Comparison of ENCODE assay signal across 1 cellular context in the genomic region with DNA sequence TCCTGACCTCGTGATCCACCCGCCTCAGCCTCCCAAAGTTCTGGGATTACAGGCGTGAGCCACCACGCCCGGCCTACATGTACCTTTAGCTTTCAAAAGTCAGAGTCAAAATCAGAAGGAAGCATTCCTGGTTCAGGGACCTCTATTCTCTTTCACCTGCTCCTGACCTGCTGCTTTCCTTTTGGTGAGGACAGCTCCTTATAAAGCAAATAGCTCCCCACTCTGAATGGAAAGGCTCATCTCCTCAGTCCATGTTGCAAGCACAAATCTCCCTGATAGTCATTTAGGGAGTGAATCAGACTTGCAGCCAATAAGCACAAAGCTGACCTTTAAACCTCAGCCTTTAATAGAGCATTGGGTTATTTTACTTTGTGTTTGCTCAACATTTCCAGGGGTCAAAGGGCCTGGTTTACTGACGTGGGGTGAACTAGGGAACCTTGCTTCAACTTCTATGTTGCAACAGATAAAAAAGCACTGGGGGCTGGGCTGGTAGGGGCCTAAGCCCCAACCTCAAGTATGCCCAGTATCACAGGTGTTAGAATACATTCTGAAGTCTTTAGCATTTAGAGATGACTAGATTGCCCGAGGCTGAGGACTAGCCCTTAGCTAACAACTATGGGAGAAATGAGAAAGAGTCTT.
TF ChIP-seq lines count a peak whose summit lies in the region.

No MANE protein-coding gene starts in this region.

TF ChIP-seq in HepG2, 621 proteins besides CTCF, POLR2A, EP300 and RAD21 (continued from another document and continues in another):
- TF ChIP-seq KLF13 (CRISPR knock-in tag; IDR thresholded peaks at IDR 0.05) (no peak), RFXANK (CRISPR knock-in tag; IDR thresholded peaks at IDR 0.05) (no peak), ZBTB21 (CRISPR knock-in tag; IDR thresholded peaks at IDR 0.05) (peak; percentile 26; the same call in 1 of the 2 replicates), KDM2A (CRISPR knock-in tag; IDR thresholded peaks at IDR 0.05; ENCODE audit: borderline replicate concordance, low read depth) (peak; percentile 37; the same call in 1 of the 2 replicates), RFX5 (IDR thresholded peaks at IDR 0.05; ENCODE audit: low read depth, low read length) (no peak), ZNF577 (CRISPR knock-in tag; IDR thresholded peaks at IDR 0.05; ENCODE audit: borderline replicate concordance, low read depth) (no peak), MZF1 (CRISPR knock-in tag; IDR thresholded peaks at IDR 0.05; ENCODE audit: borderline replicate concordance) (no peak), AGO2 (optimal IDR thresholded peaks at IDR 0.05; ENCODE audit: low read depth, low read length) (no peak), ZNF629 (CRISPR knock-in tag; conservative IDR thresholded peaks at IDR 0.05) (peak; percentile 47), STAT5B (CRISPR knock-in tag; IDR thresholded peaks at IDR 0.05) (no peak), ZSCAN29 (CRISPR knock-in tag; conservative IDR thresholded peaks at IDR 0.05) (no peak), PAWR (CRISPR knock-in tag; IDR thresholded peaks at IDR 0.05; ENCODE audit: borderline replicate concordance) (no peak), ZNF326 (CRISPR knock-in tag; IDR thresholded peaks at IDR 0.05; ENCODE audit: borderline replicate concordance) (no peak), ZNF558 (CRISPR knock-in tag; IDR thresholded peaks at IDR 0.05; ENCODE audit: borderline replicate concordance) (0 out of 2 replicates have a peak, but pooled peaks have one; percentile 51), SP140L (CRISPR knock-in tag; IDR thresholded peaks at IDR 0.05; ENCODE audit: borderline replicate concordance) (no peak), WIZ (CRISPR knock-in tag; IDR thresholded peaks at IDR 0.05) (0 out of 2 replicates have a peak, but pooled peaks have one; percentile 59), SSRP1 (CRISPR knock-in tag; IDR thresholded peaks at IDR 0.05) (no peak), ZNF263 (CRISPR knock-in tag; IDR thresholded peaks at IDR 0.05) (0 out of 2 replicates have a peak, but pooled peaks have one; percentile 20), ZNF205 (CRISPR knock-in tag; IDR thresholded peaks at IDR 0.05) (peak; percentile 39; the same call in 1 of the 2 replicates), ETV5 (CRISPR knock-in tag; IDR thresholded peaks at IDR 0.05; ENCODE audit: borderline replicate concordance) (peak; percentile 47; the same call in 1 of the 2 replicates), ZFP36L1 (CRISPR knock-in tag; IDR thresholded peaks at IDR 0.05) (no peak; the same call in 1 of the 2 replicates), ZNF335 (CRISPR knock-in tag; IDR thresholded peaks at IDR 0.05) (peak; percentile 63; the same call in 1 of the 2 replicates), SKI (IDR thresholded peaks at IDR 0.05; ENCODE audit: partially characterized antibody) (peak; percentile 59), HDAC6 (IDR thresholded peaks at IDR 0.05; ENCODE audit: low read depth, low read length) (no peak), MIXL1 (CRISPR knock-in tag; IDR thresholded peaks at IDR 0.05) (peak; percentile 95), ZNF605 (CRISPR knock-in tag; IDR thresholded peaks at IDR 0.05) (peak; percentile 84), ATRX (CRISPR knock-in tag; IDR thresholded peaks at IDR 0.05; ENCODE audit: borderline replicate concordance) (no peak), AHR (CRISPR knock-in tag; IDR thresholded peaks at IDR 0.05) (no peak), CCDC6 (CRISPR knock-in tag; IDR thresholded peaks at IDR 0.05) (0 out of 2 replicates have a peak, but pooled peaks have one; percentile 39), ZNF720 (CRISPR knock-in tag; IDR thresholded peaks at IDR 0.05) (no peak), NKX3-1 (CRISPR knock-in tag; IDR thresholded peaks at IDR 0.05) (peak; percentile 79; the same call in 1 of the 2 replicates), TP53 (CRISPR knock-in tag; conservative IDR thresholded peaks at IDR 0.05) (0 out of 2 replicates have a peak, but pooled peaks have one; percentile 58), GPN1 (CRISPR knock-in tag; IDR thresholded peaks at IDR 0.05; ENCODE audit: borderline replicate concordance) (no peak), ATF1 (CRISPR knock-in tag; IDR thresholded peaks at IDR 0.05) (peak; percentile 83)
- TF ChIP-seq, protein P1, sequence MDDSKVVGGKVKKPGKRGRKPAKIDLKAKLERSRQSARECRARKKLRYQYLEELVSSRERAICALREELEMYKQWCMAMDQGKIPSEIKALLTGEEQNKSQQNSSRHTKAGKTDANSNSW (CRISPR knock-in tag; IDR thresholded peaks at IDR 0.05; ENCODE audit: borderline replicate concordance): no peak
- TF ChIP-seq, protein P2, sequence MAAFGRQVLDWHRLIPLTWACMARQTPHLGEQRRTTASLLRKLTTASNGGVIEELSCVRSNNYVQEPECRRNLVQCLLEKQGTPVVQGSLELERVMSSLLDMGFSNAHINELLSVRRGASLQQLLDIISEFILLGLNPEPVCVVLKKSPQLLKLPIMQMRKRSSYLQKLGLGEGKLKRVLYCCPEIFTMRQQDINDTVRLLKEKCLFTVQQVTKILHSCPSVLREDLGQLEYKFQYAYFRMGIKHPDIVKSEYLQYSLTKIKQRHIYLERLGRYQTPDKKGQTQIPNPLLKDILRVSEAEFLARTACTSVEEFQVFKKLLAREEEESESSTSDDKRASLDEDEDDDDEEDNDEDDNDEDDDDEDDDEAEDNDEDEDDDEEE (CRISPR knock-in tag; IDR thresholded peaks at IDR 0.05): no peak
- TF ChIP-seq, protein P3, sequence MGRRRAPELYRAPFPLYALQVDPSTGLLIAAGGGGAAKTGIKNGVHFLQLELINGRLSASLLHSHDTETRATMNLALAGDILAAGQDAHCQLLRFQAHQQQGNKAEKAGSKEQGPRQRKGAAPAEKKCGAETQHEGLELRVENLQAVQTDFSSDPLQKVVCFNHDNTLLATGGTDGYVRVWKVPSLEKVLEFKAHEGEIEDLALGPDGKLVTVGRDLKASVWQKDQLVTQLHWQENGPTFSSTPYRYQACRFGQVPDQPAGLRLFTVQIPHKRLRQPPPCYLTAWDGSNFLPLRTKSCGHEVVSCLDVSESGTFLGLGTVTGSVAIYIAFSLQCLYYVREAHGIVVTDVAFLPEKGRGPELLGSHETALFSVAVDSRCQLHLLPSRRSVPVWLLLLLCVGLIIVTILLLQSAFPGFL (CRISPR knock-in tag; IDR thresholded peaks at IDR 0.05): no peak
- TF ChIP-seq, protein P4, sequence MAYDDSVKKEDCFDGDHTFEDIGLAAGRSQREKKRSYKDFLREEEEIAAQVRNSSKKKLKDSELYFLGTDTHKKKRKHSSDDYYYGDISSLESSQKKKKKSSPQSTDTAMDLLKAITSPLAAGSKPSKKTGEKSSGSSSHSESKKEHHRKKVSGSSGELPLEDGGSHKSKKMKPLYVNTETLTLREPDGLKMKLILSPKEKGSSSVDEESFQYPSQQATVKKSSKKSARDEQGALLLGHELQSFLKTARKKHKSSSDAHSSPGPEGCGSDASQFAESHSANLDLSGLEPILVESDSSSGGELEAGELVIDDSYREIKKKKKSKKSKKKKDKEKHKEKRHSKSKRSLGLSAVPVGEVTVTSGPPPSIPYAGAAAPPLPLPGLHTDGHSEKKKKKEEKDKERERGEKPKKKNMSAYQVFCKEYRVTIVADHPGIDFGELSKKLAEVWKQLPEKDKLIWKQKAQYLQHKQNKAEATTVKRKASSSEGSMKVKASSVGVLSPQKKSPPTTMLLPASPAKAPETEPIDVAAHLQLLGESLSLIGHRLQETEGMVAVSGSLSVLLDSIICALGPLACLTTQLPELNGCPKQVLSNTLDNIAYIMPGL (CRISPR knock-in tag; IDR thresholded peaks at IDR 0.05; ENCODE audit: borderline replicate concordance in 1 of 2, low read depth in 1 of 2): peak; percentile 57 to 80
- TF ChIP-seq, protein P5, sequence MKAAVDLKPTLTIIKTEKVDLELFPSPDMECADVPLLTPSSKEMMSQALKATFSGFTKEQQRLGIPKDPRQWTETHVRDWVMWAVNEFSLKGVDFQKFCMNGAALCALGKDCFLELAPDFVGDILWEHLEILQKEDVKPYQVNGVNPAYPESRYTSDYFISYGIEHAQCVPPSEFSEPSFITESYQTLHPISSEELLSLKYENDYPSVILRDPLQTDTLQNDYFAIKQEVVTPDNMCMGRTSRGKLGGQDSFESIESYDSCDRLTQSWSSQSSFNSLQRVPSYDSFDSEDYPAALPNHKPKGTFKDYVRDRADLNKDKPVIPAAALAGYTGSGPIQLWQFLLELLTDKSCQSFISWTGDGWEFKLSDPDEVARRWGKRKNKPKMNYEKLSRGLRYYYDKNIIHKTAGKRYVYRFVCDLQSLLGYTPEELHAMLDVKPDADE (CRISPR knock-in tag; IDR thresholded peaks at IDR 0.05): no peak
- TF ChIP-seq, protein P6, sequence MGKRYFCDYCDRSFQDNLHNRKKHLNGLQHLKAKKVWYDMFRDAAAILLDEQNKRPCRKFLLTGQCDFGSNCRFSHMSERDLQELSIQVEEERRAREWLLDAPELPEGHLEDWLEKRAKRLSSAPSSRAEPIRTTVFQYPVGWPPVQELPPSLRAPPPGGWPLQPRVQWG (CRISPR knock-in tag; IDR thresholded peaks at IDR 0.05; ENCODE audit: borderline replicate concordance, low read depth): no peak
- TF ChIP-seq, protein P7, sequence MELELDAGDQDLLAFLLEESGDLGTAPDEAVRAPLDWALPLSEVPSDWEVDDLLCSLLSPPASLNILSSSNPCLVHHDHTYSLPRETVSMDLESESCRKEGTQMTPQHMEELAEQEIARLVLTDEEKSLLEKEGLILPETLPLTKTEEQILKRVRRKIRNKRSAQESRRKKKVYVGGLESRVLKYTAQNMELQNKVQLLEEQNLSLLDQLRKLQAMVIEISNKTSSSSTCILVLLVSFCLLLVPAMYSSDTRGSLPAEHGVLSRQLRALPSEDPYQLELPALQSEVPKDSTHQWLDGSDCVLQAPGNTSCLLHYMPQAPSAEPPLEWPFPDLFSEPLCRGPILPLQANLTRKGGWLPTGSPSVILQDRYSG (CRISPR knock-in tag; IDR thresholded peaks at IDR 0.05): no peak; the same call in 1 of the 2 replicates
- TF ChIP-seq, protein P8, sequence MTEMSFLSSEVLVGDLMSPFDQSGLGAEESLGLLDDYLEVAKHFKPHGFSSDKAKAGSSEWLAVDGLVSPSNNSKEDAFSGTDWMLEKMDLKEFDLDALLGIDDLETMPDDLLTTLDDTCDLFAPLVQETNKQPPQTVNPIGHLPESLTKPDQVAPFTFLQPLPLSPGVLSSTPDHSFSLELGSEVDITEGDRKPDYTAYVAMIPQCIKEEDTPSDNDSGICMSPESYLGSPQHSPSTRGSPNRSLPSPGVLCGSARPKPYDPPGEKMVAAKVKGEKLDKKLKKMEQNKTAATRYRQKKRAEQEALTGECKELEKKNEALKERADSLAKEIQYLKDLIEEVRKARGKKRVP (CRISPR knock-in tag; IDR thresholded peaks at IDR 0.05): peak in 1 of 2 experiments; percentile 90; a peak in 2 of 4 replicates
- TF ChIP-seq, protein P9, sequence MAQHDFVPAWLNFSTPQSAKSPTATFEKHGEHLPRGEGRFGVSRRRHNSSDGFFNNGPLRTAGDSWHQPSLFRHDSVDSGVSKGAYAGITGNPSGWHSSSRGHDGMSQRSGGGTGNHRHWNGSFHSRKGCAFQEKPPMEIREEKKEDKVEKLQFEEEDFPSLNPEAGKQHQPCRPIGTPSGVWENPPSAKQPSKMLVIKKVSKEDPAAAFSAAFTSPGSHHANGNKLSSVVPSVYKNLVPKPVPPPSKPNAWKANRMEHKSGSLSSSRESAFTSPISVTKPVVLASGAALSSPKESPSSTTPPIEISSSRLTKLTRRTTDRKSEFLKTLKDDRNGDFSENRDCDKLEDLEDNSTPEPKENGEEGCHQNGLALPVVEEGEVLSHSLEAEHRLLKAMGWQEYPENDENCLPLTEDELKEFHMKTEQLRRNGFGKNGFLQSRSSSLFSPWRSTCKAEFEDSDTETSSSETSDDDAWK (CRISPR knock-in tag; IDR thresholded peaks at IDR 0.05): no peak
- TF ChIP-seq, protein P10, sequence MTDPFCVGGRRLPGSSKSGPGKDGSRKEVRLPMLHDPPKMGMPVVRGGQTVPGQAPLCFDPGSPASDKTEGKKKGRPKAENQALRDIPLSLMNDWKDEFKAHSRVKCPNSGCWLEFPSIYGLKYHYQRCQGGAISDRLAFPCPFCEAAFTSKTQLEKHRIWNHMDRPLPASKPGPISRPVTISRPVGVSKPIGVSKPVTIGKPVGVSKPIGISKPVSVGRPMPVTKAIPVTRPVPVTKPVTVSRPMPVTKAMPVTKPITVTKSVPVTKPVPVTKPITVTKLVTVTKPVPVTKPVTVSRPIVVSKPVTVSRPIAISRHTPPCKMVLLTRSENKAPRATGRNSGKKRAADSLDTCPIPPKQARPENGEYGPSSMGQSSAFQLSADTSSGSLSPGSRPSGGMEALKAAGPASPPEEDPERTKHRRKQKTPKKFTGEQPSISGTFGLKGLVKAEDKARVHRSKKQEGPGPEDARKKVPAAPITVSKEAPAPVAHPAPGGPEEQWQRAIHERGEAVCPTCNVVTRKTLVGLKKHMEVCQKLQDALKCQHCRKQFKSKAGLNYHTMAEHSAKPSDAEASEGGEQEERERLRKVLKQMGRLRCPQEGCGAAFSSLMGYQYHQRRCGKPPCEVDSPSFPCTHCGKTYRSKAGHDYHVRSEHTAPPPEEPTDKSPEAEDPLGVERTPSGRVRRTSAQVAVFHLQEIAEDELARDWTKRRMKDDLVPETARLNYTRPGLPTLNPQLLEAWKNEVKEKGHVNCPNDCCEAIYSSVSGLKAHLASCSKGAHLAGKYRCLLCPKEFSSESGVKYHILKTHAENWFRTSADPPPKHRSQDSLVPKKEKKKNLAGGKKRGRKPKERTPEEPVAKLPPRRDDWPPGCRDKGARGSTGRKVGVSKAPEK (CRISPR knock-in tag; IDR thresholded peaks at IDR 0.05; ENCODE audit: borderline replicate concordance): no peak
- TF ChIP-seq, protein P11, sequence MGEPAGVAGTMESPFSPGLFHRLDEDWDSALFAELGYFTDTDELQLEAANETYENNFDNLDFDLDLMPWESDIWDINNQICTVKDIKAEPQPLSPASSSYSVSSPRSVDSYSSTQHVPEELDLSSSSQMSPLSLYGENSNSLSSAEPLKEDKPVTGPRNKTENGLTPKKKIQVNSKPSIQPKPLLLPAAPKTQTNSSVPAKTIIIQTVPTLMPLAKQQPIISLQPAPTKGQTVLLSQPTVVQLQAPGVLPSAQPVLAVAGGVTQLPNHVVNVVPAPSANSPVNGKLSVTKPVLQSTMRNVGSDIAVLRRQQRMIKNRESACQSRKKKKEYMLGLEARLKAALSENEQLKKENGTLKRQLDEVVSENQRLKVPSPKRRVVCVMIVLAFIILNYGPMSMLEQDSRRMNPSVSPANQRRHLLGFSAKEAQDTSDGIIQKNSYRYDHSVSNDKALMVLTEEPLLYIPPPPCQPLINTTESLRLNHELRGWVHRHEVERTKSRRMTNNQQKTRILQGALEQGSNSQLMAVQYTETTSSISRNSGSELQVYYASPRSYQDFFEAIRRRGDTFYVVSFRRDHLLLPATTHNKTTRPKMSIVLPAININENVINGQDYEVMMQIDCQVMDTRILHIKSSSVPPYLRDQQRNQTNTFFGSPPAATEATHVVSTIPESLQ (CRISPR knock-in tag; conservative IDR thresholded peaks at IDR 0.05): no peak
- TF ChIP-seq, protein P12, sequence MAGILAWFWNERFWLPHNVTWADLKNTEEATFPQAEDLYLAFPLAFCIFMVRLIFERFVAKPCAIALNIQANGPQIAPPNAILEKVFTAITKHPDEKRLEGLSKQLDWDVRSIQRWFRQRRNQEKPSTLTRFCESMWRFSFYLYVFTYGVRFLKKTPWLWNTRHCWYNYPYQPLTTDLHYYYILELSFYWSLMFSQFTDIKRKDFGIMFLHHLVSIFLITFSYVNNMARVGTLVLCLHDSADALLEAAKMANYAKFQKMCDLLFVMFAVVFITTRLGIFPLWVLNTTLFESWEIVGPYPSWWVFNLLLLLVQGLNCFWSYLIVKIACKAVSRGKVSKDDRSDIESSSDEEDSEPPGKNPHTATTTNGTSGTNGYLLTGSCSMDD (CRISPR knock-in tag; IDR thresholded peaks at IDR 0.05): no peak
